In genomic region chr2:10810175-10811161, GRCh38 we compare ENCODE assay signal across 8 cellular contexts. TPM values are rescaled to one million over a fixed set of nuclear protein-coding genes. Genes with fewer than 3 reads are reported as not detected.
DNase-seq lines count a peak whose midpoint lies in the region; ATAC-seq and TF ChIP-seq lines count a peak whose summit lies in the region.

No MANE protein-coding gene starts in this region.

- peaks cover 33 to 34% of the 10 kb centered on the region in 2 donors for H3K4me1 Mint-ChIP-seq in natural killer cell treated with Interleukin-12 subunit alpha and Interleukin-12 subunit beta and Interleukin-15 and Interleukin-18, amount 100 ng/mL, for 72 hours (ENCODE audit: low read depth in 2 of 2)

- no peaks in the 10 kb centered on the region for H3K27me3 Mint-ChIP-seq in natural killer cell treated with Interleukin-12 subunit alpha and Interleukin-12 subunit beta and Interleukin-15 and Interleukin-18, amount 100 ng/mL, for 72 hours

- no peaks in the 10 kb centered on the region for H3K9me3 Mint-ChIP-seq in natural killer cell treated with Interleukin-12 subunit alpha and Interleukin-12 subunit beta and Interleukin-15 and Interleukin-18, amount 100 ng/mL, for 72 hours

- peak overlapping the region; percentile 95 for H3K4me3 Mint-ChIP-seq in natural killer cell treated with Interleukin-12 subunit alpha and Interleukin-12 subunit beta and Interleukin-15 and Interleukin-18, amount 100 ng/mL, for 72 hours

- H3K27ac Mint-ChIP-seq in natural killer cell treated with Interleukin-12 subunit alpha and Interleukin-12 subunit beta and Interleukin-15 and Interleukin-18, amount 100 ng/mL, for 72 hours, result peak overlapping the region; percentile 77 to 96

- peaks cover 4% of the 10 kb centered on the region for H3K36me3 Mint-ChIP-seq in natural killer cell treated with Interleukin-12 subunit alpha and Interleukin-12 subunit beta and Interleukin-15 and Interleukin-18, amount 100 ng/mL, for 72 hours

- DNase-seq in GM12864 (ENCODE audit: low read depth) (no peak), NCI-H1694 treated with DMSO at 0.1 percent for 48 hours (lab: John Stamatoyannopoulos, UW) (peak; percentile 99), cardiac fibroblast (ENCODE audit: low read depth in 2 of 2) (peak; percentile 28 to 31), COR-L47 (lab: John Stamatoyannopoulos, UW) (no peak)
- DNase-seq in natural killer cell treated with Interleukin-12 subunit alpha and Interleukin-12 subunit beta and Interleukin-15 and Interleukin-18, amount 100 ng/mL, for 72 hours (ENCODE audit: low spot score), result no peak
- DNase-seq in stimulated activated CD4-positive, alpha-beta T cell treated with anti-CD3 and anti-CD28 coated beads, Interleukin-15, amount 100 ng/mL, for 24 hours, result no peak

- H3K4me3 ChIP-seq in GM12864 (ENCODE audit: low read depth, low read length) (peak overlapping the region; percentile 80), cardiac fibroblast (replicated peaks in 1 of 2; ENCODE audit: low read depth in 2 of 2, low read length in 2 of 2) (peak overlapping the region in 1 of 2 donors; percentile 79)

- ATAC-seq in GM21786 (IDR thresholded peaks at IDR 0.05; ENCODE audit: unreplicated experiment), result peak; percentile 33
- ATAC-seq in natural killer cell treated with Interleukin-12 subunit alpha and Interleukin-12 subunit beta and Interleukin-15 and Interleukin-18, amount 100 ng/mL, for 72 hours, result no peak
- ATAC-seq in GM21360 (IDR thresholded peaks at IDR 0.05; ENCODE audit: unreplicated experiment), result no peak

- TF ChIP-seq CTCF in GM12864 (IDR thresholded peaks at IDR 0.05; ENCODE audit: low read depth, low read length, missing control alignments) (no peak), cardiac fibroblast (IDR thresholded peaks at IDR 0.05; ENCODE audit: low read depth, low read length) (no peak)

RNA-seq across cellular contexts. Expression of gene PDIA6, which starts 2.1 kb away (rescaled TPM):
- total RNA-seq in natural killer cell treated with Interleukin-12 subunit alpha and Interleukin-12 subunit beta and Interleukin-15 and Interleukin-18, amount 100 ng/mL, for 72 hours, result 100 to 1,000 TPM; 214 to 236 TPM

Comparison
In these comparisons a context has a peak if more than half of its experiments do, and no peak if none do; other contexts are left out.
1. DNase-seq: peak in NCI-H1694 treated with DMSO at 0.1 percent for 48 hours (single experiment) and cardiac fibroblast (2 of 2); none in GM12864 (single experiment), natural killer cell treated with Interleukin-12 subunit alpha and Interleukin-12 subunit beta and Interleukin-15 and Interleukin-18, amount 100 ng/mL, for 72 hours (single experiment), COR-L47 (single experiment) and stimulated activated CD4-positive, alpha-beta T cell treated with anti-CD3 and anti-CD28 coated beads, Interleukin-15, amount 100 ng/mL, for 24 hours (single experiment).